In the genomic region with DNA sequence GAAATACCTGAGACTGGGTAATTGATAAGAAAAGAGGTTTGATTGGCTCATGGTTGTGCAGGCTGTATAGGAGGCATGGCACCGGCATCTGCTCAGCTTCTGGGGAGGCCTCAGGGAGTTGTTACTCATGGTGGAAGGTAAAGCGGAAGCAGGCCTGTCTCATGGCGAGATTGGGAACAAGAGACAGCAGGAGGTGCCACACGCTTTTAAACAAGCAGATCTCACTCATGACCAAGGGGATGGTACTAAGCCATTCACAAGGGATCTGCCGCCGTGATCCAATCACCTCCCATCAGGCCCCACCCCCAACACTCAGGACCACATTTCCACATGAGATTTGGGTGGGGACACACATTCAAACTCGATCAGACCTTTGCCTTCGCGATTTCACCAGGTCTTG, we compare ENCODE assay signal across 21 cellular contexts.
DNase-seq lines count a peak whose midpoint lies in the region; ATAC-seq, FAIRE-seq and TF ChIP-seq lines count a peak whose summit lies in the region.
"Had no signal": no experiment of that assay in that cellular context is flagged by ENCODE, and none has a peak within 500 bp of the region (broad histone marks: within the 10 kb centered on the region; RNA-seq: fewer than 3 reads in every experiment).

No MANE protein-coding gene starts in this region.

- intact Hi-C loops in K562 (cut with micrococcal nuclease): loop anchor here (2.0 kb wide), 1 partner anchor 96 kb away; no protein-coding TSS in a partner anchor

- no peaks in the 10 kb centered on the region; a peak in 1 of 5 replicates for H3K4me1 ChIP-seq in K562 (replicated peaks in 1 of 2; ENCODE audit: control insufficient read depth in 2 of 2, insufficient read depth in 2 of 2, low read length in 2 of 2)
- H3K4me1 ChIP-seq: BLaER1, Caco-2, HAP-1 had no signal

- no TSS peak for BruUV-seq in K562 (replicated peaks; lab: Mats Ljungman, UMichigan)

- peak; percentile 74 for ATAC-seq in K562
- no peak for ATAC-seq in HG02840 (IDR thresholded peaks at IDR 0.05; ENCODE audit: low FRiP score, unreplicated experiment)
- no peak for ATAC-seq in HG02852 (IDR thresholded peaks at IDR 0.05; ENCODE audit: unreplicated experiment)
- ATAC-seq: CD8-positive, alpha-beta T cell had no signal

- TF ChIP-seq RAD21 in K562 (CRISPR knock-in tag; conservative IDR thresholded peaks at IDR 0.05 in 1 of 2, IDR thresholded peaks at IDR 0.05 in 1 of 2): peak in 1 of 2 experiments; percentile 57; a peak in 3 of 4 replicates

- H3K36me3 ChIP-seq in K562 (ENCODE audit: control insufficient read depth, insufficient read depth, low read length): no peaks in the 10 kb centered on the region
- H3K36me3 ChIP-seq: BLaER1, HAP-1 had no signal

- no peak for TF ChIP-seq EP300 in K562 (IDR thresholded peaks at IDR 0.05; ENCODE audit: low read length)

- no peaks in the 10 kb centered on the region for H4K20me1 ChIP-seq in K562 (replicated peaks; ENCODE audit: control insufficient read depth, insufficient read depth, low read length)
- H4K20me1 ChIP-seq: BLaER1 had no signal

- H3K9ac ChIP-seq in K562 (ENCODE audit: insufficient read depth in 1 of 2, low read depth in 2 of 2, low read length in 2 of 2): no peak overlapping the region
- H3K9ac ChIP-seq: BLaER1 had no signal

- H3K27ac ChIP-seq in VCaP (peak overlapping the region; percentile 72), K562 (ENCODE audit: extremely low read depth, low read depth, low read length) (no peak overlapping the region)
- H3K27ac ChIP-seq: 22Rv1, BLaER1, C4-2B had no signal

- H2AFZ ChIP-seq in K562 (ENCODE audit: low read depth, low read length): no peak overlapping the region

- no peak for TF ChIP-seq POLR2A in K562 (conservative IDR thresholded peaks at IDR 0.05)

- H3K9me1 ChIP-seq in K562 (ENCODE audit: control insufficient read depth, insufficient read depth, low read length): no peaks in the 10 kb centered on the region

- H3K27me3 ChIP-seq in K562 (ENCODE audit: control insufficient read depth in 2 of 2, insufficient read depth in 2 of 2, low read length in 2 of 2): peaks cover 8 to 30% of the 10 kb centered on the region in 2 experiments; a peak in 4 of 5 replicates
- H3K27me3 ChIP-seq: BLaER1 had no signal

- in situ Hi-C loops in K562 (cut with MboI): loop anchor here (10.0 kb wide), 1 partner anchor 234 kb away; no protein-coding TSS in a partner anchor

- no peak for FAIRE-seq in K562 (lab: Jason Lieb, UNC)
- FAIRE-seq: A204.1, G401.6, H54 had no signal

- H3K4me2 ChIP-seq in K562 (ENCODE audit: insufficient read depth, low read length): no peak overlapping the region
- H3K4me2 ChIP-seq: BLaER1 had no signal

- 4% methylated on average over 9 of the region's 9 CpGs for WGBS in K562 (ENCODE audit: insufficient coverage, low coverage, missing lambda C conversion rate)

- no peak for TF ChIP-seq CTCF in VCaP (conservative IDR thresholded peaks at IDR 0.05)
- TF ChIP-seq CTCF in K562 (IDR thresholded peaks at IDR 0.05 in 2 of 3, conservative IDR thresholded peaks at IDR 0.05 in 1 of 3; ENCODE audit: insufficient read depth in 2 of 3, low read depth in 1 of 3, low read length in 3 of 3): peak in 2 of 3 experiments; percentile 16 to 23; a peak in 1 of 6 replicates

- POLR2A ChIA-PET in K562 (lab: Yijun Ruan, JAX): no interaction called here

- no peaks in the 10 kb centered on the region; the same call in 1 of the 2 replicates for H3K9me3 ChIP-seq in K562 (replicated peaks; ENCODE audit: control insufficient read depth, insufficient read depth, low read depth, low read length)
- H3K9me3 ChIP-seq: BLaER1, Caco-2, HAP-1 had no signal

- H3K4me3 ChIP-seq in K562: no peak overlapping the region
- H3K4me3 ChIP-seq: BLaER1, HAP-1 had no signal

- DNase-seq in NCI-H82 (lab: John Stamatoyannopoulos, UW) (peak; percentile 35), NCI-H82 treated with DMSO at 0.1 percent for 48 hours (lab: John Stamatoyannopoulos, UW; ENCODE audit: unreplicated experiment) (no peak), K562 (ENCODE audit: extremely low read depth in 1 of 4, low spot score in 3 of 4) (peak in 1 of 4 experiments; percentile 16)
- no peak for DNase-seq in activated CD4-positive, alpha-beta T cell treated with anti-CD3 and anti-CD28 coated beads, Interleukin-2, amount 50 U/mL, for 4 hours
- DNase-seq: Caco-2; CD4-positive, CD25-positive, alpha-beta regulatory T cell; CD8-positive, alpha-beta T cell; DMS153; DND-41; GOT3; HFFc6 had no signal

- CTCF ChIA-PET in K562 (lab: Yijun Ruan, JAX; ENCODE audit: low intra/inter-chr PET ratio): no interaction called here

- H3K79me2 ChIP-seq in K562 (ENCODE audit: control insufficient read depth, insufficient read depth, low read length): no peaks in the 10 kb centered on the region

TF ChIP-seq in K562, 482 proteins besides CTCF, POLR2A, EP300 and RAD21:
- peak; percentile 36; the same call in 1 of the 2 replicates for TF ChIP-seq ZNF316 (IDR thresholded peaks at IDR 0.05)
- TF ChIP-seq, protein P1, sequence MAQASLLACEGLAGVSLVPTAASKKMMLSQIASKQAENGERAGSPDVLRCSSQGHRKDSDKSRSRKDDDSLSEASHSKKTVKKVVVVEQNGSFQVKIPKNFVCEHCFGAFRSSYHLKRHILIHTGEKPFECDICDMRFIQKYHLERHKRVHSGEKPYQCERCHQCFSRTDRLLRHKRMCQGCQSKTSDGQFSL (CRISPR knock-in tag; IDR thresholded peaks at IDR 0.05): no peak
- TF ChIP-seq, protein P1 (tag; IDR thresholded peaks at IDR 0.05): no peak
